ENCODE assay signal across 33 cellular contexts in the genomic region with DNA sequence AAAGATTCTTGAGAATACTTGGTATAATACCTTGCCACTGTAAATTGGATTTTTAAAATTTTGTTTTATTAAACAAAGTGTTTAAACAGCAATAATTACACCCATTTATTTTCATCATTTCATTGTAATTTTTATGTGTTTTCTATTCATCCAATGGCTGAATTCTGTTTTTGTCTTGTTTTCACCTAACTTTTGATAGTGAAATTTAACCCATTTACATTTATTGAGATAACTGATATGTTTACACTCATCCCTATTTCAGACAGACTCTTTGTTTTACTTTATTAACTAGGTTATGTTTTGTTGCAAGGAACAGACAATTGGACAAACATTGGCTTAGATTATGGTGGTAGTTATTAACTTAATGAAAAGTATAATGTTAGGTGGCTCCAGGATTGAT.
DNase-seq lines count a peak whose midpoint lies in the region; ATAC-seq, FAIRE-seq and TF ChIP-seq lines count a peak whose summit lies in the region.
"Had no signal": no experiment of that assay in that cellular context is flagged by ENCODE, and none has a peak within 500 bp of the region (broad histone marks: within the 10 kb centered on the region; RNA-seq: fewer than 3 reads in every experiment).

No MANE protein-coding gene starts in this region.

- TF ChIP-seq CTCF in HEK293 (tag by site-specific recombination; IDR thresholded peaks at IDR 0.05) (no peak), K562 (IDR thresholded peaks at IDR 0.05 in 2 of 3, conservative IDR thresholded peaks at IDR 0.05 in 1 of 3; ENCODE audit: insufficient read depth in 2 of 3, low read depth in 1 of 3, low read length in 3 of 3) (no peak)

- H3K9me3 ChIP-seq in HEK293 (ENCODE audit: control insufficient read depth, insufficient read depth, low read depth, low read length) = no peaks in the 10 kb centered on the region
- no peaks in the 10 kb centered on the region; the same call in 1 of the 2 replicates for H3K9me3 ChIP-seq in K562 (replicated peaks; ENCODE audit: control insufficient read depth, insufficient read depth, low read depth, low read length)
- H3K9me3 ChIP-seq: BE2C had no signal

- H3K4me1 ChIP-seq in HEK293 (ENCODE audit: control insufficient read depth, insufficient read depth, low read length) (no peaks in the 10 kb centered on the region), K562 (replicated peaks in 1 of 2; ENCODE audit: control insufficient read depth in 2 of 2, insufficient read depth in 2 of 2, low read length in 2 of 2) (no peaks in the 10 kb centered on the region)
- H3K4me1 ChIP-seq: A549; BE2C; BLaER1; BLaER1 treated with 17β-estradiol and CSF1 and Interleukin-3, amounts not matched to agents 10 nM and 100 nM had no signal

- H3K27ac ChIP-seq in HEK293 (ENCODE audit: extremely low read depth, low read depth, low read length) (no peak overlapping the region), K562 (ENCODE audit: extremely low read depth, low read depth, low read length) (no peak overlapping the region)
- H3K27ac ChIP-seq: 22Rv1; A549; BLaER1; BLaER1 treated with 17β-estradiol and CSF1 and Interleukin-3, amounts not matched to agents 10 nM and 100 nM; C4-2B had no signal

- no peak overlapping the region for H2AFZ ChIP-seq in K562 (ENCODE audit: low read depth, low read length)

- no peak overlapping the region for H3K4me3 ChIP-seq in HEK293 (ENCODE audit: low read depth, low read length)
- H3K4me3 ChIP-seq in K562 = no peak overlapping the region
- H3K4me3 ChIP-seq: A549; BLaER1; BLaER1 treated with 17β-estradiol and CSF1 and Interleukin-3, amounts not matched to agents 10 nM and 100 nM had no signal

- BruUV-seq in K562 (replicated peaks; lab: Mats Ljungman, UMichigan) = no TSS peak

- intact Hi-C loops in K562 (cut with micrococcal nuclease) = no loop called here

- no peak for DNase-seq in K562 (ENCODE audit: extremely low read depth in 1 of 4, low spot score in 3 of 4)
- DNase-seq in UCSD-AML1 (lab: John Stamatoyannopoulos, UW; ENCODE audit: unreplicated experiment) = no peak
- no peak for DNase-seq in NCI-H446 (lab: John Stamatoyannopoulos, UW)
- DNase-seq: 8988T; ACHN; AML-193; BE2C; C1 segment of cervical spinal cord; Caco-2; Calu3; CD4-positive, alpha-beta memory T cell; CD4-positive, alpha-beta T cell; CD4-positive, CD25-positive, alpha-beta regulatory T cell; CD8-positive, alpha-beta memory T cell; CD8-positive, alpha-beta T cell; COR-L47; DMS 273 treated with DMSO at 0.1 percent for 48 hours; DMS153; DMS53; DMS79; DMS79 treated with DMSO at 0.1 percent for 48 hours; DND-41; EL had no signal

- no peak overlapping the region for H3K4me2 ChIP-seq in K562 (ENCODE audit: insufficient read depth, low read length)
- H3K4me2 ChIP-seq: A549; BLaER1; BLaER1 treated with 17β-estradiol and CSF1 and Interleukin-3, amounts not matched to agents 10 nM and 100 nM had no signal

- no peak for TF ChIP-seq POLR2A in K562 (conservative IDR thresholded peaks at IDR 0.05)

- no peak overlapping the region for H3K9ac ChIP-seq in K562 (ENCODE audit: insufficient read depth in 1 of 2, low read depth in 2 of 2, low read length in 2 of 2)
- H3K9ac ChIP-seq: BLaER1; BLaER1 treated with 17β-estradiol and CSF1 and Interleukin-3, amounts not matched to agents 10 nM and 100 nM had no signal

- POLR2A ChIA-PET in HEK293 (lab: Yijun Ruan, JAX) (no interaction called here), K562 (lab: Yijun Ruan, JAX) (no interaction called here)

- FAIRE-seq in K562 (lab: Jason Lieb, UNC) = no peak
- peak; percentile 13 for FAIRE-seq in islet of Langerhans (lab: Jason Lieb, UNC)
- FAIRE-seq: A204.1, A549, D721Med had no signal

- H3K36me3 ChIP-seq in HEK293 (ENCODE audit: control insufficient read depth in 2 of 2, insufficient read depth in 1 of 2, low read length in 2 of 2) = no peaks in the 10 kb centered on the region
- no peaks in the 10 kb centered on the region for H3K36me3 ChIP-seq in K562 (ENCODE audit: control insufficient read depth, insufficient read depth, low read length)
- H3K36me3 ChIP-seq: BE2C; BLaER1; BLaER1 treated with 17β-estradiol and CSF1 and Interleukin-3, amounts not matched to agents 10 nM and 100 nM had no signal

- ATAC-seq in K562 (no peak), GM21381 (IDR thresholded peaks at IDR 0.05; ENCODE audit: unreplicated experiment) (no peak)
- ATAC-seq: A549; CD8-positive, alpha-beta T cell had no signal

- H3K9me1 ChIP-seq in K562 (ENCODE audit: control insufficient read depth, insufficient read depth, low read length) = no peaks in the 10 kb centered on the region

- H4K20me1 ChIP-seq in K562 (replicated peaks; ENCODE audit: control insufficient read depth, insufficient read depth, low read length) = no peaks in the 10 kb centered on the region
- H4K20me1 ChIP-seq: BLaER1; BLaER1 treated with 17β-estradiol and CSF1 and Interleukin-3, amounts not matched to agents 10 nM and 100 nM had no signal

- no peaks in the 10 kb centered on the region for H3K79me2 ChIP-seq in K562 (ENCODE audit: control insufficient read depth, insufficient read depth, low read length)

- CTCF ChIA-PET in HEK293 (lab: Yijun Ruan, JAX) (no interaction called here), K562 (lab: Yijun Ruan, JAX; ENCODE audit: low intra/inter-chr PET ratio) (no interaction called here)

- TF ChIP-seq EP300 in K562 (IDR thresholded peaks at IDR 0.05; ENCODE audit: low read length) = no peak

- no peak for TF ChIP-seq RAD21 in K562 (CRISPR knock-in tag; conservative IDR thresholded peaks at IDR 0.05 in 1 of 2, IDR thresholded peaks at IDR 0.05 in 1 of 2)

- in situ Hi-C loops in K562 (cut with MboI) = no loop called here

- no peaks in the 10 kb centered on the region for H3K27me3 ChIP-seq in K562 (ENCODE audit: control insufficient read depth in 2 of 2, insufficient read depth in 2 of 2, low read length in 2 of 2)
- H3K27me3 ChIP-seq: BE2C; BLaER1; BLaER1 treated with 17β-estradiol and CSF1 and Interleukin-3, amounts not matched to agents 10 nM and 100 nM had no signal

TF ChIP-seq in HEK293, 187 proteins besides CTCF, POLR2A, EP300 and RAD21:
- TF ChIP-seq KLF8 (tag by site-specific recombination; IDR thresholded peaks at IDR 0.05) = no peak
- TF ChIP-seq SETDB1 (IDR thresholded peaks at IDR 0.05; ENCODE audit: insufficient read length, low read length) = peak; percentile 64

TF ChIP-seq in K562, 482 proteins besides CTCF, POLR2A, EP300 and RAD21:
- peak; percentile 89 for TF ChIP-seq ZNF507 (tag; conservative IDR thresholded peaks at IDR 0.05)
- no peak for TF ChIP-seq KLF10 (CRISPR knock-in tag; IDR thresholded peaks at IDR 0.05)
